Comparison of ENCODE assay signal across 16 cellular contexts in the genomic region with DNA sequence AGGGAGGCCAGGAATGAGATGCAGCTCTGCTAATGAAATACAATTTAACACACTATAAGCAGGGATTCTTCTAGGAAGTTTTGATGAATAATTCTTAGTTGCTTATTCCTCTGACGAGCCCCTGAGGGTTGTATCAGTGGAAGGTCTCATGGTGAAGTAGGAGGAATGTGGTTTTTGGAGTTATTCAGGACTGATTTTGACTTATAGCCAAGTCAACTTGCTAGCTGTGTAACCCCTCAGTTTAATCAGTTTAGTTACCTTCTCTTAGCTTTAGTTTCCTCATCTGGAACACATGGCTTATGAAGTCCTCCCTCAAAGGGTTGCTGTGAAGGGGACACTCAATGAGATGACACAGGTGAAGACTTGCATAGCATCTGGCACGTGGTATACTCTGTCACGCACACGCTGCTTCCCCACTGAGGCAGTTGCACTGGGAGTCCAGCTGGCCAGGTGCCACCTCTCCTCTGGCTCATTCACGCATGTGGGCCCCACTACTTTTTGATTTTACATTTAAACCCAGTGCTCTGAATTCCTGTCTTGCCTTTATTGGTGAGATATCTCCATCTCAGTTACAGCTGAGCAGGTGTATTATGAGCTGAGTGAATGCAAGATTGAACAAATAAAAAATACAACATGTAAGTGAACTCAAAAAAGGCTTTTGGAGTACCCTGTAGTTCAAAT.
DNase-seq lines count a peak whose midpoint lies in the region; ATAC-seq and TF ChIP-seq lines count a peak whose summit lies in the region.
"Had no signal": no experiment of that assay in that cellular context is flagged by ENCODE, and none has a peak within 500 bp of the region (broad histone marks: within the 10 kb centered on the region; RNA-seq: fewer than 3 reads in every experiment).

No MANE protein-coding gene starts in this region.

- H3K27ac Mint-ChIP-seq in glutamatergic neuron (ENCODE audit: unreplicated experiment) (peak overlapping the region; percentile 56), immature natural killer cell (no peak overlapping the region)
- H3K27ac Mint-ChIP-seq: activated T-helper 2 cell treated with anti-CD3 and anti-CD28 coated beads, Interferon-gamma antibody, Interleukin-2, Interleukin-4, amounts not matched to agents 10 μg/mL and 5 μg/mL and 100 μg/mL, durations not matched to agents 14 hours and 24 hours and 36 hours; B cell; T-helper 17 cell had no signal

- H3K4me1 Mint-ChIP-seq in glutamatergic neuron (ENCODE audit: low read depth, unreplicated experiment) = peaks cover 15% of the 10 kb centered on the region
- H3K4me1 Mint-ChIP-seq in immature natural killer cell = no peaks in the 10 kb centered on the region
- H3K4me1 Mint-ChIP-seq: B cell, T-helper 17 cell had no signal

- H3K36me3 Mint-ChIP-seq in glutamatergic neuron (ENCODE audit: unreplicated experiment) (no peaks in the 10 kb centered on the region), immature natural killer cell (no peaks in the 10 kb centered on the region)

- POLR2A ChIA-PET in HEK293 (lab: Yijun Ruan, JAX) = no interaction called here

- peaks cover 7% of the 10 kb centered on the region for H3K4me1 ChIP-seq in HEK293 (ENCODE audit: control insufficient read depth, insufficient read depth, low read length)
- H3K4me1 ChIP-seq: adrenal gland had no signal

- H3K27me3 Mint-ChIP-seq in glutamatergic neuron (ENCODE audit: unreplicated experiment) (peaks cover 5% of the 10 kb centered on the region), immature natural killer cell (ENCODE audit: low read depth in 3 of 3) (peaks cover 0 to 4% (median 3%) of the 10 kb centered on the region in 3 donors)

- no peaks in the 10 kb centered on the region for H3K36me3 ChIP-seq in HEK293 (ENCODE audit: control insufficient read depth in 2 of 2, insufficient read depth in 1 of 2, low read length in 2 of 2)
- H3K36me3 ChIP-seq: adrenal gland had no signal

- no peak overlapping the region for H3K4me3 Mint-ChIP-seq in glutamatergic neuron (ENCODE audit: unreplicated experiment)
- no peak overlapping the region for H3K4me3 Mint-ChIP-seq in immature natural killer cell
- H3K4me3 Mint-ChIP-seq: B cell, T-helper 17 cell had no signal

- CTCF ChIA-PET in HEK293 (lab: Yijun Ruan, JAX) = interaction anchor here (0.6 to 1.4 kb wide), 3 partner anchors 61 to 282 kb away, joined by 3 to 5 read pairs (median 3); no protein-coding TSS in a partner anchor

- ATAC-seq in HG03139 (IDR thresholded peaks at IDR 0.05; ENCODE audit: unreplicated experiment) = no peak
- ATAC-seq: T-helper 17 cell had no signal

- no peaks in the 10 kb centered on the region for H3K9me3 ChIP-seq in HEK293 (ENCODE audit: control insufficient read depth, insufficient read depth, low read depth, low read length)
- H3K9me3 ChIP-seq: adrenal gland had no signal

- no peak overlapping the region for H3K4me3 ChIP-seq in HEK293 (ENCODE audit: low read depth, low read length)
- H3K4me3 ChIP-seq: adrenal gland, skin epidermis had no signal

- H3K9me3 Mint-ChIP-seq in glutamatergic neuron (ENCODE audit: unreplicated experiment) = peaks cover 7% of the 10 kb centered on the region
- H3K9me3 Mint-ChIP-seq in immature natural killer cell = no peaks in the 10 kb centered on the region
- H3K9me3 Mint-ChIP-seq: activated T-helper 2 cell treated with anti-CD3 and anti-CD28 coated beads, Interferon-gamma antibody, Interleukin-2, Interleukin-4, amounts not matched to agents 10 μg/mL and 5 μg/mL and 100 μg/mL, durations not matched to agents 14 hours and 24 hours and 36 hours had no signal

- DNase-seq in DMS 273 treated with DMSO at 0.1 percent for 48 hours (lab: John Stamatoyannopoulos, UW) = peak; percentile 76
- peak; percentile 47 for DNase-seq in NCI-H524 treated with DMSO at 0.1 percent for 48 hours (lab: John Stamatoyannopoulos, UW)
- no peak for DNase-seq in glutamatergic neuron
- no peak for DNase-seq in mucosa of gallbladder (ENCODE audit: low spot score)
- DNase-seq in immature natural killer cell = no peak
- DNase-seq in CD1c-positive myeloid dendritic cell (ENCODE audit: extremely low spot score) = no peak
- DNase-seq: adrenal gland, DMS153, left cardiac atrium, NCI-H1436 treated with DMSO at 0.1 percent for 48 hours, T-helper 17 cell had no signal

- no peak for TF ChIP-seq CTCF in HEK293 (tag by site-specific recombination; IDR thresholded peaks at IDR 0.05)
- no peak for TF ChIP-seq CTCF in glutamatergic neuron (IDR thresholded peaks at IDR 0.05; ENCODE audit: partially characterized antibody, unreplicated experiment)

- no peak overlapping the region for H3K27ac ChIP-seq in HEK293 (ENCODE audit: extremely low read depth, low read depth, low read length)
- H3K27ac ChIP-seq: adrenal gland, skin epidermis had no signal

TF ChIP-seq in HEK293, 187 proteins besides CTCF, POLR2A, EP300 and RAD21 (continues in another document):
- TF ChIP-seq, protein P1, sequence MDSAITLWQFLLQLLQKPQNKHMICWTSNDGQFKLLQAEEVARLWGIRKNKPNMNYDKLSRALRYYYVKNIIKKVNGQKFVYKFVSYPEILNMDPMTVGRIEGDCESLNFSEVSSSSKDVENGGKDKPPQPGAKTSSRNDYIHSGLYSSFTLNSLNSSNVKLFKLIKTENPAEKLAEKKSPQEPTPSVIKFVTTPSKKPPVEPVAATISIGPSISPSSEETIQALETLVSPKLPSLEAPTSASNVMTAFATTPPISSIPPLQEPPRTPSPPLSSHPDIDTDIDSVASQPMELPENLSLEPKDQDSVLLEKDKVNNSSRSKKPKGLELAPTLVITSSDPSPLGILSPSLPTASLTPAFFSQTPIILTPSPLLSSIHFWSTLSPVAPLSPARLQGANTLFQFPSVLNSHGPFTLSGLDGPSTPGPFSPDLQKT (IDR thresholded peaks at IDR 0.05; ENCODE audit: borderline replicate concordance, low read depth, low read length) = no peak
- no peak for TF ChIP-seq ZNF585B (tag by site-specific recombination; IDR thresholded peaks at IDR 0.05)
- TF ChIP-seq BCL6B (tag by site-specific recombination; IDR thresholded peaks at IDR 0.05) = no peak
- TF ChIP-seq ZBTB7A (tag by site-specific recombination; IDR thresholded peaks at IDR 0.05; ENCODE audit: low read depth) = no peak
- TF ChIP-seq ZBTB20 (tag by site-specific recombination; IDR thresholded peaks at IDR 0.05) = peak; percentile 60
- no peak for TF ChIP-seq ZNF132 (tag by site-specific recombination; IDR thresholded peaks at IDR 0.05; ENCODE audit: borderline replicate concordance)
- TF ChIP-seq KLF9 (tag by site-specific recombination; IDR thresholded peaks at IDR 0.05; ENCODE audit: low read depth) = no peak
- TF ChIP-seq, protein P2, sequence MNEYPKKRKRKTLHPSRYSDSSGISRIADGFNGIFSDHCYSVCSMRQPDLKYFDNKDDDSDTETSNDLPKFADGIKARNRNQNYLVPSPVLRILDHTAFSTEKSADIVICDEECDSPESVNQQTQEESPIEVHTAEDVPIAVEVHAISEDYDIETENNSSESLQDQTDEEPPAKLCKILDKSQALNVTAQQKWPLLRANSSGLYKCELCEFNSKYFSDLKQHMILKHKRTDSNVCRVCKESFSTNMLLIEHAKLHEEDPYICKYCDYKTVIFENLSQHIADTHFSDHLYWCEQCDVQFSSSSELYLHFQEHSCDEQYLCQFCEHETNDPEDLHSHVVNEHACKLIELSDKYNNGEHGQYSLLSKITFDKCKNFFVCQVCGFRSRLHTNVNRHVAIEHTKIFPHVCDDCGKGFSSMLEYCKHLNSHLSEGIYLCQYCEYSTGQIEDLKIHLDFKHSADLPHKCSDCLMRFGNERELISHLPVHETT (tag by site-specific recombination; IDR thresholded peaks at IDR 0.05) = no peak
- no peak for TF ChIP-seq SP3 (tag by site-specific recombination; IDR thresholded peaks at IDR 0.05)
- no peak for TF ChIP-seq ZNF10 (tag by site-specific recombination; IDR thresholded peaks at IDR 0.05)
- TF ChIP-seq, protein P3, sequence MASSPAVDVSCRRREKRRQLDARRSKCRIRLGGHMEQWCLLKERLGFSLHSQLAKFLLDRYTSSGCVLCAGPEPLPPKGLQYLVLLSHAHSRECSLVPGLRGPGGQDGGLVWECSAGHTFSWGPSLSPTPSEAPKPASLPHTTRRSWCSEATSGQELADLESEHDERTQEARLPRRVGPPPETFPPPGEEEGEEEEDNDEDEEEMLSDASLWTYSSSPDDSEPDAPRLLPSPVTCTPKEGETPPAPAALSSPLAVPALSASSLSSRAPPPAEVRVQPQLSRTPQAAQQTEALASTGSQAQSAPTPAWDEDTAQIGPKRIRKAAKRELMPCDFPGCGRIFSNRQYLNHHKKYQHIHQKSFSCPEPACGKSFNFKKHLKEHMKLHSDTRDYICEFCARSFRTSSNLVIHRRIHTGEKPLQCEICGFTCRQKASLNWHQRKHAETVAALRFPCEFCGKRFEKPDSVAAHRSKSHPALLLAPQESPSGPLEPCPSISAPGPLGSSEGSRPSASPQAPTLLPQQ (tag by site-specific recombination; IDR thresholded peaks at IDR 0.05) = peak; percentile 96
- TF ChIP-seq ZNF501 (tag by site-specific recombination; IDR thresholded peaks at IDR 0.05) = no peak

Comparison
In these comparisons a context has a peak if more than half of its experiments do, and no peak if none do; other contexts are left out.
1. DNase-seq: peak in DMS 273 treated with DMSO at 0.1 percent for 48 hours (single experiment) and NCI-H524 treated with DMSO at 0.1 percent for 48 hours (single experiment); none in glutamatergic neuron (single experiment), mucosa of gallbladder (single experiment), immature natural killer cell (0 of 3) and CD1c-positive myeloid dendritic cell (single experiment).